23 cellular contexts compared by ENCODE assay signal in the genomic region with DNA sequence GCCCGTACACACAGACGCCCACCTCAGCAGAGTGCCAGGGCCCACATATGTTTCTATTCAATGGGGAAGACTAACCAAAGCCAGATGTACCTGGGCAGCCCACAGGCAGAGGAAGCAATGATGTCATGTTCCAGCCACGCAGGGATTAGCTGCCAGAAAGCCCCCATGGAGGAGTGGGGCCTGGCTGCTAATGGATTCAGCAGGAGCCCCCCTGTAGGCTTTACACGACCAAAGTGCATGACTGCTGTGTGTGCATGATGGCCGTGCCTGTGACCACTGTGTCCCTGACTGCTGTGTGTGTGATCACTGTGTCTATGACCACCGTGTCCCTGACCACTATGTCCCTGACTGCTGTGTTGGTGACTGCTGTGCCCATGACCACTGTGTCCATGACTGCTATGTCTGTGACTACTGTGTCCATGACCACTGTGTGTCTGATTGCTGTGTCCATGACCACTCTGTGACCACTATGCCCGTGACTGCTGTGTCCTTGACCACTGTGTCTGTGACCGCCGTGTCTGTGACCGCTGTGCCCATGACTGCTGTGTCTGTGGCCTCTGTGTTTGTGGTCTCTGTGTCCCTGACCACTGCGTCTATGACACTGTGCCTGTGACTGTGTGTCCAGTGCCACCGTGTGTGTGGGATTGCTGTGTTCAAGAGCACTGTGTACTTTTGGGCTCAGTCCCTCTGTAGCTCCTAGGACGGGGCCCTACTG.
A peak's percentile ranks its signal among the peaks of the same experiment; 100 is the strongest.
DNase-seq lines count a peak whose midpoint lies in the region; ATAC-seq, FAIRE-seq and TF ChIP-seq lines count a peak whose summit lies in the region.
"Had no signal": no experiment of that assay in that cellular context is flagged by ENCODE, and none has a peak within 500 bp of the region (broad histone marks: within the 10 kb centered on the region; RNA-seq: fewer than 3 reads in every experiment).

No MANE protein-coding gene starts in this region.

- no peak overlapping the region for H3K9ac ChIP-seq in K562 (ENCODE audit: insufficient read depth in 1 of 2, low read depth in 2 of 2, low read length in 2 of 2)

- TF ChIP-seq RAD21 in K562 (CRISPR knock-in tag; conservative IDR thresholded peaks at IDR 0.05 in 1 of 2, IDR thresholded peaks at IDR 0.05 in 1 of 2): no peak

- CTCF ChIA-PET in K562 (lab: Yijun Ruan, JAX; ENCODE audit: low intra/inter-chr PET ratio): no interaction called here

- H3K36me3 ChIP-seq in K562 (ENCODE audit: control insufficient read depth, insufficient read depth, low read length) (no peaks in the 10 kb centered on the region), aorta (ENCODE audit: control insufficient read depth in 1 of 2, insufficient read depth in 2 of 2, low read length in 1 of 2) (no peaks in the 10 kb centered on the region)

- FAIRE-seq in K562 (lab: Jason Lieb, UNC): no peak
- FAIRE-seq: GM12878, RCC 7860 had no signal

- peaks cover 2% of the 10 kb centered on the region for H3K27me3 Mint-ChIP-seq in activated naive CD8-positive, alpha-beta T cell treated with anti-CD3 and anti-CD28 coated beads, Interleukin-2, amount 50 U/mL, for 24 hours
- no peaks in the 10 kb centered on the region for H3K27me3 Mint-ChIP-seq in activated naive CD8-positive, alpha-beta T cell treated with anti-CD3 and anti-CD28 coated beads for 36 hours
- H3K27me3 Mint-ChIP-seq in neural crest cell (ENCODE audit: low read depth) (no peaks in the 10 kb centered on the region), T-helper 17 cell (peaks cover 39% of the 10 kb centered on the region)

- H3K27ac ChIP-seq in K562 (ENCODE audit: extremely low read depth, low read depth, low read length): no peak overlapping the region
- no peak overlapping the region for H3K27ac ChIP-seq in aorta (ENCODE audit: low read depth in 1 of 2, low read length in 2 of 2)
- H3K27ac ChIP-seq: 22Rv1, HL-60 had no signal

- H4K20me1 ChIP-seq in K562 (replicated peaks; ENCODE audit: control insufficient read depth, insufficient read depth, low read length): peaks cover 3% of the 10 kb centered on the region; the same call in 1 of the 2 replicates

- H3K4me1 Mint-ChIP-seq in activated naive CD8-positive, alpha-beta T cell treated with anti-CD3 and anti-CD28 coated beads, Interleukin-2, amount 50 U/mL, for 24 hours: no peaks in the 10 kb centered on the region
- H3K4me1 Mint-ChIP-seq in activated naive CD8-positive, alpha-beta T cell treated with anti-CD3 and anti-CD28 coated beads for 36 hours: no peaks in the 10 kb centered on the region
- peaks cover 17% of the 10 kb centered on the region for H3K4me1 Mint-ChIP-seq in neural crest cell
- peaks cover 4% of the 10 kb centered on the region for H3K4me1 Mint-ChIP-seq in T-helper 17 cell
- H3K4me1 Mint-ChIP-seq: CD14-positive monocyte had no signal

- H3K9me3 ChIP-seq in K562 (replicated peaks; ENCODE audit: control insufficient read depth, insufficient read depth, low read depth, low read length) (no peaks in the 10 kb centered on the region), aorta (ENCODE audit: control insufficient read depth, low read length) (no peaks in the 10 kb centered on the region), T-helper 17 cell (ENCODE audit: control insufficient read depth, low read length, poor library complexity, severe bottlenecking) (no peaks in the 10 kb centered on the region)

- H3K4me3 Mint-ChIP-seq in activated naive CD8-positive, alpha-beta T cell treated with anti-CD3 and anti-CD28 coated beads, Interleukin-2, amount 50 U/mL, for 24 hours: no peak overlapping the region
- H3K4me3 Mint-ChIP-seq in activated naive CD8-positive, alpha-beta T cell treated with anti-CD3 and anti-CD28 coated beads for 36 hours: no peak overlapping the region
- H3K4me3 Mint-ChIP-seq in neural crest cell (no peak overlapping the region), T-helper 17 cell (no peak overlapping the region)
- H3K4me3 Mint-ChIP-seq: CD14-positive monocyte had no signal

- no peak overlapping the region for H3K4me2 ChIP-seq in K562 (ENCODE audit: insufficient read depth, low read length)

- no peaks in the 10 kb centered on the region for H3K79me2 ChIP-seq in K562 (ENCODE audit: control insufficient read depth, insufficient read depth, low read length)

- no TSS peak for BruUV-seq in K562 (replicated peaks; lab: Mats Ljungman, UMichigan)

- POLR2A ChIA-PET in K562 (lab: Yijun Ruan, JAX): interaction anchor here (0.6 kb wide), 1 partner anchor 446 kb away, joined by 3 read pairs; no protein-coding TSS in a partner anchor

- H3K27me3 ChIP-seq in K562 (ENCODE audit: control insufficient read depth in 2 of 2, insufficient read depth in 2 of 2, low read length in 2 of 2) (peaks cover 6 to 39% of the 10 kb centered on the region in 2 experiments; a peak in 4 of 5 replicates), aorta (ENCODE audit: control insufficient read depth in 1 of 2, insufficient read depth in 2 of 2, low read length in 1 of 2) (no peaks in the 10 kb centered on the region)

- intact Hi-C loops in K562 (cut with micrococcal nuclease) (no loop called here), aorta (cut with DNase I) (loop anchor here in 1 of 2 donors (5.0 kb wide), 1 partner anchor 99 kb away; no protein-coding TSS in a partner anchor)

- H3K27ac Mint-ChIP-seq in activated naive CD8-positive, alpha-beta T cell treated with anti-CD3 and anti-CD28 coated beads, Interleukin-2, amount 50 U/mL, for 24 hours: no peak overlapping the region
- H3K27ac Mint-ChIP-seq in activated naive CD8-positive, alpha-beta T cell treated with anti-CD3 and anti-CD28 coated beads for 36 hours: no peak overlapping the region
- peak overlapping the region; percentile 62 for H3K27ac Mint-ChIP-seq in neural crest cell (ENCODE audit: unreplicated experiment)
- no peak overlapping the region for H3K27ac Mint-ChIP-seq in T-helper 17 cell
- H3K27ac Mint-ChIP-seq: CD14-positive monocyte had no signal

- H3K4me1 ChIP-seq in K562 (replicated peaks in 1 of 2; ENCODE audit: control insufficient read depth in 2 of 2, insufficient read depth in 2 of 2, low read length in 2 of 2) (no peaks in the 10 kb centered on the region), aorta (ENCODE audit: control insufficient read depth in 1 of 2, insufficient read depth in 2 of 2, low read length in 2 of 2) (no peaks in the 10 kb centered on the region)

- TF ChIP-seq POLR2A in K562 (conservative IDR thresholded peaks at IDR 0.05): no peak

- no peak for TF ChIP-seq EP300 in K562 (IDR thresholded peaks at IDR 0.05; ENCODE audit: low read length)

- no peak overlapping the region for H3K4me3 ChIP-seq in K562
- H3K4me3 ChIP-seq in aorta (ENCODE audit: low read length in 2 of 2): no peak overlapping the region
- H3K4me3 ChIP-seq: GM12878 had no signal

- 19% methylated on average over 13 of the region's 13 CpGs for WGBS in K562 (ENCODE audit: insufficient coverage, low coverage, missing lambda C conversion rate)
- 89% methylated on average over 13 of the region's 13 CpGs for WGBS in aorta, 2 donors

- ATAC-seq in activated naive CD8-positive, alpha-beta T cell treated with anti-CD3 and anti-CD28 coated beads, Interleukin-2, amount 50 U/mL, for 24 hours: peak; percentile 16
- ATAC-seq in K562 (peak; percentile 20; the same call in 2 of the 3 replicates), aorta (ENCODE audit: low FRiP score) (peak; percentile 13), GM19324 (IDR thresholded peaks at IDR 0.05; ENCODE audit: low FRiP score, unreplicated experiment) (no peak), T-helper 17 cell (no peak)
- ATAC-seq: GM12878, HCT116 had no signal

- in situ Hi-C loops in K562 (cut with MboI): no loop called here

- DNase-seq in activated naive CD8-positive, alpha-beta T cell treated with anti-CD3 and anti-CD28 coated beads, Interleukin-2, amount 50 U/mL, for 24 hours: no peak
- DNase-seq in activated naive CD8-positive, alpha-beta T cell treated with anti-CD3 and anti-CD28 coated beads for 36 hours: no peak
- DNase-seq in K562 (ENCODE audit: extremely low read depth in 1 of 4, low spot score in 3 of 4): no peak
- DNase-seq in neural crest cell (ENCODE audit: low read depth, low spot score): no peak
- DNase-seq in aorta: no peak
- no peak for DNase-seq in COR-L47 (lab: John Stamatoyannopoulos, UW)
- DNase-seq in T-helper 17 cell: no peak
- DNase-seq: Calu3, DMS79, Kasumi-1, NCI-H1105 treated with DMSO at 0.1 percent for 48 hours, NCI-H187 treated with DMSO at 0.1 percent for 48 hours, NCI-H2171 treated with DMSO at 0.1 percent for 48 hours, NCI-H510A, SHP77 treated with DMSO at 0.1 percent for 48 hours, SW 1271 had no signal

- no peak overlapping the region for H2AFZ ChIP-seq in K562 (ENCODE audit: low read depth, low read length)

- H3K9me1 ChIP-seq in K562 (ENCODE audit: control insufficient read depth, insufficient read depth, low read length): no peaks in the 10 kb centered on the region

- no peaks in the 10 kb centered on the region for H3K9me3 Mint-ChIP-seq in activated naive CD8-positive, alpha-beta T cell treated with anti-CD3 and anti-CD28 coated beads, Interleukin-2, amount 50 U/mL, for 24 hours
- H3K9me3 Mint-ChIP-seq in activated naive CD8-positive, alpha-beta T cell treated with anti-CD3 and anti-CD28 coated beads for 36 hours: no peaks in the 10 kb centered on the region
- no peaks in the 10 kb centered on the region for H3K9me3 Mint-ChIP-seq in neural crest cell
- H3K9me3 Mint-ChIP-seq: CD14-positive monocyte had no signal

- H3K36me3 Mint-ChIP-seq in activated naive CD8-positive, alpha-beta T cell treated with anti-CD3 and anti-CD28 coated beads, Interleukin-2, amount 50 U/mL, for 24 hours (ENCODE audit: low read depth): no peaks in the 10 kb centered on the region
- H3K36me3 Mint-ChIP-seq in activated naive CD8-positive, alpha-beta T cell treated with anti-CD3 and anti-CD28 coated beads for 36 hours: no peaks in the 10 kb centered on the region
- H3K36me3 Mint-ChIP-seq in neural crest cell (ENCODE audit: low read depth) (no peaks in the 10 kb centered on the region), T-helper 17 cell (ENCODE audit: low read depth) (peaks cover 2% of the 10 kb centered on the region)
- H3K36me3 Mint-ChIP-seq: CD14-positive monocyte had no signal

- TF ChIP-seq CTCF in K562 (IDR thresholded peaks at IDR 0.05 in 2 of 3, conservative IDR thresholded peaks at IDR 0.05 in 1 of 3; ENCODE audit: insufficient read depth in 2 of 3, low read depth in 1 of 3, low read length in 3 of 3) (no peak), neural crest cell (conservative IDR thresholded peaks at IDR 0.05) (no peak)

TF ChIP-seq in K562, 482 proteins besides CTCF, POLR2A, EP300 and RAD21 (continues in another document):
- TF ChIP-seq ZNF589 (CRISPR knock-in tag; IDR thresholded peaks at IDR 0.05; ENCODE audit: low read depth): no peak
- TF ChIP-seq GTF2F1 (IDR thresholded peaks at IDR 0.05; ENCODE audit: low read depth, low read length): no peak
- TF ChIP-seq PPARD (CRISPR knock-in tag; IDR thresholded peaks at IDR 0.05): no peak
- no peak for TF ChIP-seq KDM1A (IDR thresholded peaks at IDR 0.05)
- no peak for TF ChIP-seq KHSRP (IDR thresholded peaks at IDR 0.05)

Comparison
In these comparisons a context has a peak if more than half of its experiments do, and no peak if none do; other contexts are left out.
1. ATAC-seq: peak in activated naive CD8-positive, alpha-beta T cell treated with anti-CD3 and anti-CD28 coated beads, Interleukin-2, amount 50 U/mL, for 24 hours (single experiment), K562 (single experiment) and aorta (single experiment); none in GM19324 (single experiment) and T-helper 17 cell (single experiment).